Comparison of ENCODE assay signal across 22 cellular contexts in genomic region chr16:79895917-79896203, GRCh38.
"Had no signal": no experiment of that assay in that cellular context is flagged by ENCODE, and none has a peak within 500 bp of the region (broad histone marks: within the 10 kb centered on the region; RNA-seq: fewer than 3 reads in every experiment).

No MANE protein-coding gene starts in this region.

- H3K36me3 ChIP-seq: MG63 had no signal

- DNase-seq: Karpas-422, KG1, MG63, MV-4-11, NCI-H1092, NCI-H1105 treated with DMSO at 0.1 percent for 48 hours, NCI-H1417 treated with DMSO at 0.1 percent for 48 hours, NCI-H146, NCI-H1694 treated with DMSO at 0.1 percent for 48 hours, NCI-H1930, NCI-H2081, NCI-H2171, NCI-H226, NCI-H446, NCI-H510A, NCI-H524 treated with DMSO at 0.1 percent for 48 hours, NCI-H69, NCI-H774, SHP77, SK-N-SH, SW 1271 had no signal

- H3K9me3 ChIP-seq: MG63, SK-N-SH had no signal

- H3K4me2 ChIP-seq: SK-N-SH had no signal

- H3K27me3 ChIP-seq: MG63 had no signal

- H3K9me2 ChIP-seq: SK-N-SH had no signal

- H3K9ac ChIP-seq: SK-N-SH had no signal

- H3K27ac ChIP-seq: RWPE1 had no signal

- H3K4me3 ChIP-seq: MG63 had no signal
